ENCODE assay signal across 10 cellular contexts in the genomic region with DNA sequence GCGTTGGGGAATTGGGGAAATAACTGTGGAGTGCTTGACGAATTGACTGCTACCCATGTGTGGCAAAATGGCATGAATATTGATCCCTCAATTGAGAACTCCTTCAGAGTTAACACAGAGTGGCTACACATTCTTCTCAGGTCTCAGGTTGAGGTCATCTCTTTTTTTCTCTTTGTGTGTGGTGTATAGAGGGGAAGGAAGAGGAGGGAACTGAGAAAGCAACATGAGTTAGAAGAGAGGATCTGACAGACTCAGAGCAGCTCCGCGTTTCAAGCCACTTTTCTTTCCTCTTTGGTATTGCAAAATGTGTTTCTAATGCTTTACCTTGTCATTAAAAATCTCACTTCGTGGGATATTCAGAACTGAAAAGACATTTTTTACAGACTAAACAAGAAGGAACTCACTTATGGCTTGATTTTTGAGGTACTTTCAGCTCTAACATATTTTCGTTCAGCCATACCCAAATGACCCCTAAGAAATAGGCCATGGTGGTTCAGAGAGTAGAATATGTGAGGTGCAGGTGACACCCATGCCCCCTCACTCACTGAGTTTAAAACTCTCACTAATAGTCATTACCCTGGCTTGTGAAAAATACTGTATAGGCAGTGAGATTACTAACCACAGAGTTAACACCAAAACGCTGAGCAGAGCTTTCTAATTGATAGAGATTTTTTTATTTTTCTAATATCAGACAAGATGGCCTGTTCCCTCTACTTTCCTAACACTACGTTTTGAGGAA.
DNase-seq lines count a peak whose midpoint lies in the region; ATAC-seq and TF ChIP-seq lines count a peak whose summit lies in the region.
"Had no signal": no experiment of that assay in that cellular context is flagged by ENCODE, and none has a peak within 500 bp of the region (broad histone marks: within the 10 kb centered on the region; RNA-seq: fewer than 3 reads in every experiment).

No MANE protein-coding gene starts in this region.

- DNase-seq in GM10248 (ENCODE audit: extremely low spot score) (peak; percentile 32), NCI-H510A (lab: John Stamatoyannopoulos, UW) (no peak), NCI-H82 (lab: John Stamatoyannopoulos, UW) (no peak), NCI-H2196 (lab: John Stamatoyannopoulos, UW; ENCODE audit: unreplicated experiment) (no peak)
- DNase-seq: activated CD8-positive, alpha-beta memory T cell treated with anti-CD3 and anti-CD28 coated beads, Interleukin-2, amount 50 U/mL, for 48 hours; stimulated activated CD4-positive, alpha-beta T cell treated with anti-CD3 and anti-CD28 coated beads, Interleukin-12 subunit alpha, Interleukin-12 subunit beta, amount 100 ng/mL, for 4 hours had no signal

- CTCF ChIA-PET in GM10248 (lab: Yijun Ruan, JAX) = interaction anchor here (1.0 to 1.3 kb wide), 2 partner anchors 8 to 77 kb away, joined by 3 to 4 read pairs; no protein-coding TSS in a partner anchor

- peak overlapping the region; percentile 92 for H3K27ac Mint-ChIP-seq in activated naive CD8-positive, alpha-beta T cell

- peaks cover 77% of the 10 kb centered on the region for H3K4me1 Mint-ChIP-seq in activated naive CD8-positive, alpha-beta T cell (ENCODE audit: low read depth)

- no peak for TF ChIP-seq CTCF in GM10248 (IDR thresholded peaks at IDR 0.05; ENCODE audit: control extremely low read depth, extremely low read depth, low read depth, missing control alignments)

- peak overlapping the region; percentile 56 for H3K4me3 Mint-ChIP-seq in activated naive CD8-positive, alpha-beta T cell

- H3K27me3 Mint-ChIP-seq in activated naive CD8-positive, alpha-beta T cell = no peaks in the 10 kb centered on the region

- peak; percentile 76 for ATAC-seq in GM19452 (IDR thresholded peaks at IDR 0.05; ENCODE audit: unreplicated experiment)
- peak; percentile 61 for ATAC-seq in HG03108 (IDR thresholded peaks at IDR 0.05; ENCODE audit: unreplicated experiment)
- ATAC-seq in GM21737 (IDR thresholded peaks at IDR 0.05; ENCODE audit: unreplicated experiment) = no peak

- H3K9me3 Mint-ChIP-seq in activated naive CD8-positive, alpha-beta T cell (ENCODE audit: low read depth) = no peaks in the 10 kb centered on the region

- H3K36me3 Mint-ChIP-seq in activated naive CD8-positive, alpha-beta T cell = peaks cover 48% of the 10 kb centered on the region

- POLR2A ChIA-PET in GM10248 (lab: Yijun Ruan, JAX) = no interaction called here
